Comparison of ENCODE assay signal across 2 cellular contexts in genomic region chr11:133049244-133050019, GRCh38.
A peak's percentile ranks its signal among the peaks of the same experiment; 100 is the strongest.
TF ChIP-seq lines count a peak whose summit lies in the region.

No MANE protein-coding gene starts in this region.

TF ChIP-seq in HepG2, 621 proteins besides CTCF, POLR2A, EP300 and RAD21:
- TF ChIP-seq USF2 (IDR thresholded peaks at IDR 0.05; ENCODE audit: low read depth, low read length) = peak; percentile 61
- TF ChIP-seq USF2 (CRISPR knock-in tag; IDR thresholded peaks at IDR 0.05; ENCODE audit: borderline replicate concordance) = no peak
- peak; percentile 69; the same call in 1 of the 2 replicates for TF ChIP-seq RAD51 (IDR thresholded peaks at IDR 0.05; ENCODE audit: borderline replicate concordance)
- TF ChIP-seq MED8 (CRISPR knock-in tag; IDR thresholded peaks at IDR 0.05; ENCODE audit: insufficient replicate concordance) = no peak

TF ChIP-seq in K562, 482 proteins besides CTCF, POLR2A, EP300 and RAD21:
- TF ChIP-seq TFE3 (CRISPR knock-in tag; IDR thresholded peaks at IDR 0.05) = peak; percentile 85
- peak; percentile 34; the same call in 1 of the 2 replicates for TF ChIP-seq RAD51 (IDR thresholded peaks at IDR 0.05; ENCODE audit: borderline replicate concordance, low read depth)
- TF ChIP-seq POLR2B (IDR thresholded peaks at IDR 0.05; ENCODE audit: low read depth, partially characterized antibody) = no peak
